Comparison of ENCODE assay signal across 9 cellular contexts in the genomic region with DNA sequence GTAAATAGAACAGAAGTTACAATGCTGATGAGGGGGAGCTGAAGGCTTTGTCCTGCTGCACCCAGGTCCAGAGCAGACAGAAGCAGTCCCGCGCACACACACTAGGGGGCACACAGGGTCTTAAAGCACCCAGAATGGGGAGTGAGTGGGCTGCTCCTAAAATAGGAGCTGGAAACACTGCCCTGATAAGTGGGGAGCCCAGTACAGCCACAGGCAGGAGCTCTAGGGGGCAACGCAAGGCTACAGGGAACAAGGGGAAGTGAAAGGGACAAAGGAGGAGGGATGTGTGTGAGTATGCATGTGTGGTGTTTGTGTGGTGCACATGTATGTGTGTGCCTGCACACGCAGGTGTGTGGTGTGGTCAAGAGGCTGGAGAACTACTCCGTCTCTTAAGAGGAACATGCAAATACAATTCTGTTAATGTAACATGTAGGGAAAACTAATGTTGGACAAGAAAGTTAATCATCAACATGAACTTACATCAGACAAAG.
DNase-seq lines count a peak whose midpoint lies in the region; ATAC-seq, FAIRE-seq and TF ChIP-seq lines count a peak whose summit lies in the region.
"Had no signal": no experiment of that assay in that cellular context is flagged by ENCODE, and none has a peak within 500 bp of the region (broad histone marks: within the 10 kb centered on the region; RNA-seq: fewer than 3 reads in every experiment).

No MANE protein-coding gene starts in this region.

- CTCF ChIA-PET in GM12878 (lab: Yijun Ruan, JAX), result interaction anchor here (0.7 to 1.9 kb wide), 4 partner anchors 13 to 187 kb away, joined by 3 to 8 read pairs (median 3); no protein-coding TSS in a partner anchor

- H4K20me1 ChIP-seq in GM12878 (ENCODE audit: control insufficient read depth, insufficient read depth), result no peaks in the 10 kb centered on the region

- TF ChIP-seq POLR2A in GM12878 (IDR thresholded peaks at IDR 0.05; ENCODE audit: low read depth, low read length), result no peak

- peaks cover 11% of the 10 kb centered on the region for H3K27me3 Mint-ChIP-seq in memory B cell

- intact Hi-C loops in GM12878 (cut with micrococcal nuclease; ENCODE audit: unreplicated experiment), result no loop called here

- BruUV-seq in GM12878 (replicated peaks; lab: Mats Ljungman, UMichigan), result no TSS peak

- H3K27ac ChIP-seq in 22Rv1, result no peak overlapping the region
- H3K27ac ChIP-seq in GM12878 (ENCODE audit: control insufficient read depth, insufficient read depth), result no peak overlapping the region

- no peak overlapping the region for H3K27ac Mint-ChIP-seq in memory B cell
- H3K27ac Mint-ChIP-seq: immature natural killer cell had no signal

- no peak overlapping the region for H3K4me2 ChIP-seq in GM12878 (ENCODE audit: control insufficient read depth, insufficient read depth)

- in situ Hi-C loops in GM12878 (cut with MboI), result no loop called here

- no peaks in the 10 kb centered on the region; the same call in 1 of the 2 replicates for H3K4me1 ChIP-seq in GM12878 (ENCODE audit: control insufficient read depth, insufficient read depth, low read length)

- TF ChIP-seq RAD21 in GM12878 (IDR thresholded peaks at IDR 0.05; ENCODE audit: insufficient read depth, low read depth, low read length), result peak; percentile 18; the same call in 1 of the 2 replicates

- DNase-seq in GM03348 (ENCODE audit: low spot score) (peak; percentile 68), NCI-H748 (lab: John Stamatoyannopoulos, UW; ENCODE audit: unreplicated experiment) (peak; percentile 52), GM12878 (ENCODE audit: low read depth, low spot score) (peak; percentile 37), memory B cell (ENCODE audit: low spot score in 2 of 2) (no peak), DMS79 (lab: John Stamatoyannopoulos, UW) (no peak)

- no peak overlapping the region for H3K4me3 ChIP-seq in GM12878

- SMC1A ChIA-PET in GM12878 (lab: Charles Lee; ENCODE audit: uncharacterized antibody, unreplicated experiment), result interaction anchor here (0.7 to 0.8 kb wide), 2 partner anchors 13 to 827 kb away, joined by 3 read pairs; no protein-coding TSS in a partner anchor

- no peak overlapping the region for H2AFZ ChIP-seq in GM12878 (ENCODE audit: control insufficient read depth, low read depth, low read length)

- H3K9me3 ChIP-seq in GM12878 (replicated peaks; ENCODE audit: control insufficient read depth, insufficient read depth, low read length), result no peaks in the 10 kb centered on the region

- RAD21 ChIA-PET in GM12878 (lab: Charles Lee; ENCODE audit: unreplicated experiment), result interaction anchor here (0.5 to 0.6 kb wide), 2 partner anchors 9 to 346 kb away, joined by 3 to 4 read pairs; no protein-coding TSS in a partner anchor

- no peak overlapping the region for H3K9ac ChIP-seq in GM12878 (ENCODE audit: control insufficient read depth, insufficient read depth, low read length)

- H3K4me3 Mint-ChIP-seq in memory B cell, result no peak overlapping the region
- H3K4me3 Mint-ChIP-seq: immature natural killer cell had no signal

- WGBS in GM12878 (ENCODE audit: insufficient coverage, insufficient replicate concordance, low lambda C conversion rate, missing lambda C conversion rate), result 0% methylated on average over 5 of the region's 5 CpGs

- H3K9me3 Mint-ChIP-seq in memory B cell, result peaks cover 6% of the 10 kb centered on the region

- H3K36me3 ChIP-seq in GM12878 (ENCODE audit: control insufficient read depth in 2 of 2, insufficient read depth in 2 of 2, low read length in 1 of 2), result no peaks in the 10 kb centered on the region

- peak; percentile 76 for TF ChIP-seq CTCF in 22Rv1 (IDR thresholded peaks at IDR 0.05)
- peak; percentile 41 to 68 (median 58) for TF ChIP-seq CTCF in GM12878 (IDR thresholded peaks at IDR 0.05 in 2 of 3, conservative IDR thresholded peaks at IDR 0.05 in 1 of 3; ENCODE audit: control insufficient read depth in 2 of 3, extremely low read depth in 1 of 3, insufficient read depth in 1 of 3, low read depth in 3 of 3, low read length in 3 of 3)

- H3K4me1 Mint-ChIP-seq in memory B cell, result peaks cover 4% of the 10 kb centered on the region
- H3K4me1 Mint-ChIP-seq: immature natural killer cell had no signal

- peaks cover 3% of the 10 kb centered on the region for H3K36me3 Mint-ChIP-seq in memory B cell
- H3K36me3 Mint-ChIP-seq: immature natural killer cell had no signal

- POLR2A ChIA-PET in GM12878 (lab: Charles Lee), result no interaction called here

- ATAC-seq in HG02588 (IDR thresholded peaks at IDR 0.05; ENCODE audit: unreplicated experiment), result peak; percentile 71
- peak; percentile 89 for ATAC-seq in GM12878
- ATAC-seq in memory B cell (ENCODE audit: low read depth), result peak; percentile 38
- ATAC-seq in GM18520 (IDR thresholded peaks at IDR 0.05; ENCODE audit: unreplicated experiment), result no peak

- no peak for FAIRE-seq in GM12878 (lab: Jason Lieb, UNC)

- no peaks in the 10 kb centered on the region for H3K79me2 ChIP-seq in GM12878 (ENCODE audit: control insufficient read depth, insufficient read depth, low read length)

- no peaks in the 10 kb centered on the region; a peak in 1 of 4 replicates for H3K27me3 ChIP-seq in GM12878 (replicated peaks in 1 of 2; ENCODE audit: control insufficient read depth in 2 of 2, insufficient read depth in 2 of 2, low read length in 1 of 2)

- TF ChIP-seq EP300 in GM12878 (IDR thresholded peaks at IDR 0.05; ENCODE audit: borderline replicate concordance in 1 of 2, control insufficient read depth in 1 of 2, low read depth in 2 of 2, low read length in 2 of 2), result peak in 1 of 2 experiments; percentile 46; a peak in 1 of 4 replicates

TF ChIP-seq in GM12878, 131 proteins besides CTCF, POLR2A, EP300 and RAD21:
- TF ChIP-seq PAX5 (IDR thresholded peaks at IDR 0.05; ENCODE audit: borderline replicate concordance, low read depth, low read length) (0 out of 2 replicates have a peak, but pooled peaks have one; percentile 19), IKZF1 (conservative IDR thresholded peaks at IDR 0.05) (peak; percentile 54), MTA2 (IDR thresholded peaks at IDR 0.05; ENCODE audit: low read depth) (peak; percentile 37; the same call in 1 of the 2 replicates), SPI1 (IDR thresholded peaks at IDR 0.05; ENCODE audit: borderline replicate concordance, insufficient read depth, low read depth, low read length) (peak; percentile 72; the same call in 1 of the 2 replicates), BHLHE40 (IDR thresholded peaks at IDR 0.05; ENCODE audit: borderline replicate concordance in 1 of 2, low read depth in 2 of 2, low read length in 1 of 2) (peak; percentile 70 to 73), POU2F2 (IDR thresholded peaks at IDR 0.05; ENCODE audit: borderline replicate concordance, low read depth, low read length) (peak; percentile 61; the same call in 1 of the 3 replicates), MEF2B (IDR thresholded peaks at IDR 0.05; ENCODE audit: partially characterized antibody, poor library complexity, severe bottlenecking) (peak; percentile 40), CHD2 (IDR thresholded peaks at IDR 0.05; ENCODE audit: borderline replicate concordance, low read depth, low read length) (0 out of 2 replicates have a peak, but pooled peaks have one; percentile 22), DPF2 (IDR thresholded peaks at IDR 0.05) (0 out of 2 replicates have a peak, but pooled peaks have one; percentile 30), IKZF2 (IDR thresholded peaks at IDR 0.05) (peak; percentile 72 to 82), IRF4 (IDR thresholded peaks at IDR 0.05; ENCODE audit: low read depth, low read length) (0 out of 2 replicates have a peak, but pooled peaks have one; percentile 43), STAT1 (conservative IDR thresholded peaks at IDR 0.05) (no peak), BCL11A (IDR thresholded peaks at IDR 0.05; ENCODE audit: low read depth, low read length) (peak; percentile 25; the same call in 1 of the 2 replicates), YY1 (IDR thresholded peaks at IDR 0.05; ENCODE audit: low read depth, low read length) (no peak)
- TF ChIP-seq, protein P1, sequence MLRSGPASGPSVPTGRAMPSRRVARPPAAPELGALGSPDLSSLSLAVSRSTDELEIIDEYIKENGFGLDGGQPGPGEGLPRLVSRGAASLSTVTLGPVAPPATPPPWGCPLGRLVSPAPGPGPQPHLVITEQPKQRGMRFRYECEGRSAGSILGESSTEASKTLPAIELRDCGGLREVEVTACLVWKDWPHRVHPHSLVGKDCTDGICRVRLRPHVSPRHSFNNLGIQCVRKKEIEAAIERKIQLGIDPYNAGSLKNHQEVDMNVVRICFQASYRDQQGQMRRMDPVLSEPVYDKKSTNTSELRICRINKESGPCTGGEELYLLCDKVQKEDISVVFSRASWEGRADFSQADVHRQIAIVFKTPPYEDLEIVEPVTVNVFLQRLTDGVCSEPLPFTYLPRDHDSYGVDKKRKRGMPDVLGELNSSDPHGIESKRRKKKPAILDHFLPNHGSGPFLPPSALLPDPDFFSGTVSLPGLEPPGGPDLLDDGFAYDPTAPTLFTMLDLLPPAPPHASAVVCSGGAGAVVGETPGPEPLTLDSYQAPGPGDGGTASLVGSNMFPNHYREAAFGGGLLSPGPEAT (IDR thresholded peaks at IDR 0.05; ENCODE audit: low read depth), result 0 out of 2 replicates have a peak, but pooled peaks have one; percentile 40
- TF ChIP-seq, protein P2, sequence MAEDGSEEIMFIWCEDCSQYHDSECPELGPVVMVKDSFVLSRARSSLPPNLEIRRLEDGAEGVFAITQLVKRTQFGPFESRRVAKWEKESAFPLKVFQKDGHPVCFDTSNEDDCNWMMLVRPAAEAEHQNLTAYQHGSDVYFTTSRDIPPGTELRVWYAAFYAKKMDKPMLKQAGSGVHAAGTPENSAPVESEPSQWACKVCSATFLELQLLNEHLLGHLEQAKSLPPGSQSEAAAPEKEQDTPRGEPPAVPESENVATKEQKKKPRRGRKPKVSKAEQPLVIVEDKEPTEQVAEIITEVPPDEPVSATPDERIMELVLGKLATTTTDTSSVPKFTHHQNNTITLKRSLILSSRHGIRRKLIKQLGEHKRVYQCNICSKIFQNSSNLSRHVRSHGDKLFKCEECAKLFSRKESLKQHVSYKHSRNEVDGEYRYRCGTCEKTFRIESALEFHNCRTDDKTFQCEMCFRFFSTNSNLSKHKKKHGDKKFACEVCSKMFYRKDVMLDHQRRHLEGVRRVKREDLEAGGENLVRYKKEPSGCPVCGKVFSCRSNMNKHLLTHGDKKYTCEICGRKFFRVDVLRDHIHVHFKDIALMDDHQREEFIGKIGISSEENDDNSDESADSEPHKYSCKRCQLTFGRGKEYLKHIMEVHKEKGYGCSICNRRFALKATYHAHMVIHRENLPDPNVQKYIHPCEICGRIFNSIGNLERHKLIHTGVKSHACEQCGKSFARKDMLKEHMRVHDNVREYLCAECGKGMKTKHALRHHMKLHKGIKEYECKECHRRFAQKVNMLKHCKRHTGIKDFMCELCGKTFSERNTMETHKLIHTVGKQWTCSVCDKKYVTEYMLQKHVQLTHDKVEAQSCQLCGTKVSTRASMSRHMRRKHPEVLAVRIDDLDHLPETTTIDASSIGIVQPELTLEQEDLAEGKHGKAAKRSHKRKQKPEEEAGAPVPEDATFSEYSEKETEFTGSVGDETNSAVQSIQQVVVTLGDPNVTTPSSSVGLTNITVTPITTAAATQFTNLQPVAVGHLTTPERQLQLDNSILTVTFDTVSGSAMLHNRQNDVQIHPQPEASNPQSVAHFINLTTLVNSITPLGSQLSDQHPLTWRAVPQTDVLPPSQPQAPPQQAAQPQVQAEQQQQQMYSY (CRISPR knock-in tag; IDR thresholded peaks at IDR 0.05), result no peak
TF ChIP-seq in GM12878: peak in this region for 13.

Comparison
In these comparisons a context has a peak if more than half of its experiments do, and no peak if none do; other contexts are left out.
1. DNase-seq: peak in GM03348 (single experiment), NCI-H748 (single experiment) and GM12878 (single experiment); none in memory B cell (0 of 2) and DMS79 (single experiment).